ENCODE assay signal across 35 cellular contexts in the genomic region with DNA sequence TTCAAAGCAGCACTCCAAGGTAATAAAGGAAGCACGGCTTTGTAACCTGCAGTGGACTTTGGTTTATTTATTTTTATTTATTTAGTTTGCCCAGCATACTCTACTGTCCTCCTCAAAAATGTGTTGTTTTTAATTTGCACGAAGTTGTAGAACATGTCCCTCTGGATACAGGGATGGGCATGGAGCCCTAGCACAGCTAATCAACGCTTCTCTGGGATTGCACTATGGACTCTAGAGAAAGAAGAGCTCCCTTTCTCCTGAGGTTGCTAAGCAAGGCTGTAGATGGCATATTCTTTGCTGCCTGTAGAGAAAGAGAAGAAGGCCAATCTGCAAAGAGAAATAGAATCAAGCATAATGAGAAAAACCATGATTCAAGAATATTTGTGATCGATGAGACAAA.
"Had no signal": no experiment of that assay in that cellular context is flagged by ENCODE, and none has a peak within 500 bp of the region (broad histone marks: within the 10 kb centered on the region; RNA-seq: fewer than 3 reads in every experiment).

No MANE protein-coding gene starts in this region.

- H3K27me3 ChIP-seq: Peyer's patch, SJSA1 had no signal

- H3K4me3 ChIP-seq: Peyer's patch, SJSA1 had no signal

- H3K27ac Mint-ChIP-seq: activated B cell treated with CpG ODN at 0.5 μM for 24 hours; activated CD4-positive, alpha-beta memory T cell treated with anti-CD3 and anti-CD28 coated beads for 36 hours; activated CD8-positive, alpha-beta memory T cell treated with anti-CD3 and anti-CD28 coated beads, Interleukin-2, amount 10 ng/mL, durations not matched to agents 7 days and 5 days; activated naive CD4-positive, alpha-beta T cell treated with anti-CD3 and anti-CD28 coated beads, Interleukin-2, amount 10 ng/mL, durations not matched to agents 7 days and 5 days; activated naive CD8-positive, alpha-beta T cell; activated naive CD8-positive, alpha-beta T cell treated with anti-CD3 and anti-CD28 coated beads, Interleukin-2, amount 50 U/mL, for 24 hours; brain; T-helper 17 cell had no signal

- H3K4me3 Mint-ChIP-seq: activated B cell treated with CpG ODN at 0.5 μM for 24 hours; activated CD4-positive, alpha-beta memory T cell treated with anti-CD3 and anti-CD28 coated beads for 36 hours; activated CD8-positive, alpha-beta memory T cell treated with anti-CD3 and anti-CD28 coated beads, Interleukin-2, amount 10 ng/mL, durations not matched to agents 7 days and 5 days; activated naive CD4-positive, alpha-beta T cell treated with anti-CD3 and anti-CD28 coated beads, Interleukin-2, amount 10 ng/mL, durations not matched to agents 7 days and 5 days; activated naive CD8-positive, alpha-beta T cell; activated naive CD8-positive, alpha-beta T cell treated with anti-CD3 and anti-CD28 coated beads, Interleukin-2, amount 50 U/mL, for 24 hours; brain; T-helper 17 cell had no signal

- H3K9me3 ChIP-seq: Peyer's patch, SJSA1, SK-N-SH had no signal

- H3K36me3 Mint-ChIP-seq: activated CD4-positive, alpha-beta memory T cell treated with anti-CD3 and anti-CD28 coated beads for 36 hours; activated CD8-positive, alpha-beta memory T cell treated with anti-CD3 and anti-CD28 coated beads, Interleukin-2, amount 10 ng/mL, durations not matched to agents 7 days and 5 days; activated naive CD4-positive, alpha-beta T cell treated with anti-CD3 and anti-CD28 coated beads, Interleukin-2, amount 10 ng/mL, durations not matched to agents 7 days and 5 days; activated naive CD8-positive, alpha-beta T cell; brain had no signal

- ATAC-seq: activated CD8-positive, alpha-beta memory T cell treated with anti-CD3 and anti-CD28 coated beads, Interleukin-2, amount 10 ng/mL, durations not matched to agents 7 days and 5 days; activated naive CD8-positive, alpha-beta T cell treated with anti-CD3 and anti-CD28 coated beads, Interleukin-2, amount 50 U/mL, for 24 hours; T-helper 17 cell had no signal

- H3K27me3 Mint-ChIP-seq: activated B cell treated with CpG ODN at 0.5 μM for 24 hours; activated CD4-positive, alpha-beta memory T cell treated with anti-CD3 and anti-CD28 coated beads for 36 hours; activated naive CD8-positive, alpha-beta T cell; activated naive CD8-positive, alpha-beta T cell treated with anti-CD3 and anti-CD28 coated beads, Interleukin-2, amount 50 U/mL, for 24 hours; brain; T-helper 17 cell had no signal

- DNase-seq: activated B cell treated with CpG ODN at 0.5 μM for 24 hours; activated CD4-positive, alpha-beta memory T cell treated with anti-CD3 and anti-CD28 coated beads for 36 hours; activated CD4-positive, alpha-beta T cell treated with anti-CD3 and anti-CD28 coated beads for 4 hours; activated CD4-positive, alpha-beta T cell treated with anti-CD3 and anti-CD28 coated beads, Interleukin-2, amount 50 U/mL, for 1 hour; activated CD4-positive, CD25-positive, alpha-beta regulatory T cell treated with anti-CD3 and anti-CD28 coated beads, Interleukin-2, amount 50 U/mL, for 72 hours; activated CD8-positive, alpha-beta memory T cell treated with anti-CD3 and anti-CD28 coated beads, Interleukin-2, amount 10 ng/mL, durations not matched to agents 7 days and 5 days; activated CD8-positive, alpha-beta memory T cell treated with anti-CD3 and anti-CD28 coated beads, Interleukin-2, amount 50 U/mL, for 48 hours; activated effector memory CD4-positive, alpha-beta T cell treated with Interleukin-2 at 50 U/mL for 16 hours; activated naive CD4-positive, alpha-beta T cell treated with anti-CD3 and anti-CD28 coated beads, Interleukin-2, amount 10 ng/mL, durations not matched to agents 7 days and 5 days; activated naive CD8-positive, alpha-beta T cell treated with anti-CD3 and anti-CD28 coated beads, Interleukin-2, amount 50 U/mL, for 24 hours; activated T-cell treated with anti-CD3 and anti-CD28 coated beads, Interleukin-2, amount 50 U/mL, for 48 hours; anterior cingulate cortex; caudate nucleus; cerebellar nuclear complex; MM.1S; MV-4-11; NCI-H1092; NCI-H1436 treated with DMSO at 0.1 percent for 48 hours; NCI-H1694 treated with DMSO at 0.1 percent for 48 hours; NCI-H2029; NCI-H2171 treated with DMSO at 0.1 percent for 48 hours; NCI-H2227 treated with DMSO at 0.1 percent for 48 hours; NCI-H446 treated with DMSO at 0.1 percent for 48 hours; NCI-H524; Peyer's patch; RPMI8226; SHP77 treated with DMSO at 0.1 percent for 48 hours; SK-N-SH; T-helper 17 cell; T-helper 9 cell had no signal

- H3K36me3 ChIP-seq: Peyer's patch, SJSA1 had no signal

- H3K9ac ChIP-seq: KMS-11, SK-N-SH had no signal

- H3K9me3 Mint-ChIP-seq: activated B cell treated with CpG ODN at 0.5 μM for 24 hours; activated CD4-positive, alpha-beta memory T cell treated with anti-CD3 and anti-CD28 coated beads for 36 hours; activated naive CD4-positive, alpha-beta T cell treated with anti-CD3 and anti-CD28 coated beads, Interleukin-2, amount 10 ng/mL, durations not matched to agents 7 days and 5 days; activated naive CD8-positive, alpha-beta T cell treated with anti-CD3 and anti-CD28 coated beads, Interleukin-2, amount 50 U/mL, for 24 hours; brain had no signal

- H3K27ac ChIP-seq: KMS-11, Peyer's patch, SJSA1, VCaP had no signal

- H3K4me1 ChIP-seq: Peyer's patch had no signal
